In genomic region chr4:185965456-185966384, GRCh38 we compare ENCODE assay signal across 7 cellular contexts.
DNase-seq lines count a peak whose midpoint lies in the region; ATAC-seq and TF ChIP-seq lines count a peak whose summit lies in the region.

No MANE protein-coding gene starts in this region.

- no peak for TF ChIP-seq EP300 in upper lobe of left lung (IDR thresholded peaks at IDR 0.05)

- H3K36me3 ChIP-seq in left ventricle myocardium inferior, result no peaks in the 10 kb centered on the region
- H3K36me3 ChIP-seq in upper lobe of left lung, result no peaks in the 10 kb centered on the region
- H3K36me3 ChIP-seq in body of pancreas (replicated peaks in 1 of 2; ENCODE audit: insufficient read depth in 1 of 2, low read depth in 2 of 2), result no peaks in the 10 kb centered on the region

- H3K27ac ChIP-seq in left ventricle myocardium inferior (replicated peaks) (peak overlapping the region; percentile 59), upper lobe of left lung (peak overlapping the region; percentile 18 to 49 (median 34)), body of pancreas (no peak overlapping the region)

- H3K27me3 ChIP-seq in left ventricle myocardium inferior (ENCODE audit: low read depth) (no peaks in the 10 kb centered on the region), upper lobe of left lung (no peaks in the 10 kb centered on the region), body of pancreas (no peaks in the 10 kb centered on the region)

- H3K4me3 ChIP-seq in left ventricle myocardium inferior, result peak overlapping the region; percentile 20
- no peak overlapping the region for H3K4me3 ChIP-seq in upper lobe of left lung
- H3K4me3 ChIP-seq in body of pancreas, result no peak overlapping the region

- peaks cover 2% of the 10 kb centered on the region for H3K9me3 ChIP-seq in left ventricle myocardium inferior (replicated peaks)
- H3K9me3 ChIP-seq in upper lobe of left lung, result no peaks in the 10 kb centered on the region
- no peaks in the 10 kb centered on the region for H3K9me3 ChIP-seq in body of pancreas

- intact Hi-C loops in left ventricle myocardium inferior (cut with micrococcal nuclease), result no loop called here
- intact Hi-C loops in body of pancreas (cut with DNase I), result no loop called here

- 56 to 68% methylated on average over 15 of the region's 15 CpGs for WGBS in upper lobe of left lung, 2 donors
- 81 to 85% methylated on average over 15 of the region's 15 CpGs for WGBS in body of pancreas, 2 donors

- DNase-seq in left ventricle myocardium inferior (no peak), upper lobe of left lung (no peak), body of pancreas (no peak), T-helper 9 cell (no peak), hypothalamus (lab: John Stamatoyannopoulos, UW) (no peak)

- TF ChIP-seq POLR2A in upper lobe of left lung (IDR thresholded peaks at IDR 0.05) (no peak), body of pancreas (IDR thresholded peaks at IDR 0.05) (no peak)

- H3K4me1 ChIP-seq in left ventricle myocardium inferior, result peaks cover 17% of the 10 kb centered on the region
- peaks cover 0 to 4% (median 1%) of the 10 kb centered on the region in 4 donors for H3K4me1 ChIP-seq in upper lobe of left lung
- H3K4me1 ChIP-seq in body of pancreas, result no peaks in the 10 kb centered on the region

- no peak for TF ChIP-seq CTCF in left ventricle myocardium inferior (IDR thresholded peaks at IDR 0.05; ENCODE audit: borderline replicate concordance)
- no peak for TF ChIP-seq CTCF in upper lobe of left lung (IDR thresholded peaks at IDR 0.05)
- TF ChIP-seq CTCF in body of pancreas (IDR thresholded peaks at IDR 0.05), result no peak

- peak; percentile 73 for ATAC-seq in GM21367 (IDR thresholded peaks at IDR 0.05; ENCODE audit: unreplicated experiment)
- ATAC-seq in HG03432 (IDR thresholded peaks at IDR 0.05; ENCODE audit: unreplicated experiment), result peak; percentile 84
- peak in 1 of 2 donors; percentile 10 for ATAC-seq in upper lobe of left lung (ENCODE audit: low FRiP score in 2 of 2)
- no peak for ATAC-seq in body of pancreas

Comparison
In these comparisons a context has a peak if more than half of its experiments do, and no peak if none do; other contexts are left out.
1. H3K27ac ChIP-seq: peak in left ventricle myocardium inferior (single experiment) and upper lobe of left lung (4 of 4); none in body of pancreas (0 of 4).